8 cellular contexts compared by ENCODE assay signal in the genomic region with DNA sequence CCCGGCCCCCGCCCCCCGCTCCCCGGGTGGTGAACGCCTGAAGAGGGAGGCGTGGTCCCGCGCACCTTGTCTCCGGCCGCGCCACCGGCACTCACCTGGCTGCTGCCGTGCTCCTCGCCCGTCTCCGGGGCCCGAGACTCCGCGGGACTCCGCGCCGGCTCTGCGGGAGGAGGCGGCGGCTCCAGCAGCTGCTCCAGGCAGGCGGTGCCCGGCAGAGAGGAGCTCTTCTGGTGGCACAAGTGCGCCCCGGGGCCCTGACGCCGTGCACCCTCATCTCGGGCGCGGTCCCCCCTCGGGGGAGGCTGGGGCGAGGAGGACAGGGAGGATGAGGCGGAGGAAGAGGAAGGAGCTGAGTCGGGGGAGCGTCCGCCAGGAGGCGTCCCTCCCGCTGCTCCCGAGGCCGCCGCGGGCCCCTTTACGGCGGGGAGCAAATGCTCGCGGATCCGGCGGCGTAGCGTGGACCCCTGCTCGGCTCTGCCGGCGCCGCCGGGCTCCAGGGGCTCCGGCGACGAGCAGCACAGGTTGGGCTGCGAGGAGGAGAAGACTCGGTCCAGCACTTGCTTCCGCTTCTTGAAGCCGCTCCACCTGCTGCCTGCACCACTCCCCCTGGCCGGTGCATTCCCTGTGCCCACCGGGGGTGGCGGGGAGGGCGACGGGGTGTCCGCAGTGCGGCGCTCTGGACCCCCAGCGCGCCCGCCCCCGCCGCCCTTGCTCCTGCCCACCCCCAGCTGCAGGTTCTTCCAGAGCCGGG. TPM values are rescaled to one million over a fixed set of nuclear protein-coding genes. Genes with fewer than 3 reads are reported as not detected.
A peak's percentile ranks its signal among the peaks of the same experiment; 100 is the strongest.
DNase-seq lines count a peak whose midpoint lies in the region; ATAC-seq, FAIRE-seq and TF ChIP-seq lines count a peak whose summit lies in the region.

No MANE protein-coding gene starts in this region.

- H3K27ac ChIP-seq in astrocyte (ENCODE audit: low read depth, low read length), result no peak overlapping the region
- no peak overlapping the region for H3K27ac ChIP-seq in iPS-20b (ENCODE audit: low read length)
- H3K27ac ChIP-seq in skeletal muscle tissue (ENCODE audit: low read depth, low read length), result no peak overlapping the region

- H4K20me1 ChIP-seq in astrocyte (ENCODE audit: insufficient read depth, low read length), result no peaks in the 10 kb centered on the region

- H3K79me2 ChIP-seq in astrocyte (ENCODE audit: insufficient read depth, low read length), result no peaks in the 10 kb centered on the region

- H3K9me3 ChIP-seq in astrocyte (ENCODE audit: insufficient read depth, low read depth, low read length), result no peaks in the 10 kb centered on the region
- no peaks in the 10 kb centered on the region for H3K9me3 ChIP-seq in iPS-20b (ENCODE audit: insufficient read depth, low read depth, low read length)
- H3K9me3 ChIP-seq in skeletal muscle tissue (ENCODE audit: control insufficient read depth in 3 of 3, low read length in 3 of 3), result no peaks in the 10 kb centered on the region

- H3K27me3 ChIP-seq in astrocyte (ENCODE audit: insufficient read depth, low read length), result peaks cover 37% of the 10 kb centered on the region
- peaks cover 50% of the 10 kb centered on the region for H3K27me3 ChIP-seq in iPS-20b (ENCODE audit: insufficient read depth, low read length)
- peaks cover 29 to 55% (median 35%) of the 10 kb centered on the region in 3 donors for H3K27me3 ChIP-seq in skeletal muscle tissue (ENCODE audit: control insufficient read depth in 3 of 3, insufficient read depth in 3 of 3, low read length in 3 of 3)

- H3K9me3 Mint-ChIP-seq in astrocyte (ENCODE audit: unreplicated experiment), result no peaks in the 10 kb centered on the region

- H3K36me3 Mint-ChIP-seq in astrocyte (ENCODE audit: low read depth, unreplicated experiment), result no peaks in the 10 kb centered on the region

- peak; percentile 63 for ATAC-seq in HG02885 (IDR thresholded peaks at IDR 0.05; ENCODE audit: poor library complexity, unreplicated experiment)

- H2AFZ ChIP-seq in astrocyte (ENCODE audit: low read depth, low read length), result peak overlapping the region; percentile 84

- H3K9ac ChIP-seq in astrocyte (ENCODE audit: low read length) (peak overlapping the region; percentile 17), iPS-20b (ENCODE audit: low read depth, low read length) (no peak overlapping the region), skeletal muscle tissue (ENCODE audit: low read depth in 1 of 3, low read length in 3 of 3) (no peak overlapping the region)

- H3K36me3 ChIP-seq in astrocyte (ENCODE audit: insufficient read depth, low read length), result no peaks in the 10 kb centered on the region
- H3K36me3 ChIP-seq in iPS-20b (ENCODE audit: insufficient read depth, low read depth, low read length), result no peaks in the 10 kb centered on the region
- no peaks in the 10 kb centered on the region for H3K36me3 ChIP-seq in skeletal muscle tissue (ENCODE audit: control insufficient read depth in 3 of 3, insufficient read depth in 3 of 3, low read length in 3 of 3)

- peaks cover 20% of the 10 kb centered on the region for H3K4me1 Mint-ChIP-seq in astrocyte (ENCODE audit: low read depth, unreplicated experiment)

- TF ChIP-seq CTCF in AG09309 (IDR thresholded peaks at IDR 0.05; ENCODE audit: control insufficient read depth, insufficient read depth, low read depth, low read length, missing control alignments) (peak; percentile 49), GM12872 (IDR thresholded peaks at IDR 0.05; ENCODE audit: insufficient read depth, low read depth, low read length) (peak; percentile 56), astrocyte (IDR thresholded peaks at IDR 0.05; ENCODE audit: insufficient read depth, low read depth, low read length) (no peak)

- H3K27ac Mint-ChIP-seq in astrocyte (ENCODE audit: unreplicated experiment), result no peak overlapping the region

- DNase-seq in AG09309 (ENCODE audit: low read depth), result no peak
- peak; percentile 55 for DNase-seq in NCI-H510A treated with DMSO at 0.1 percent for 48 hours (lab: John Stamatoyannopoulos, UW)
- DNase-seq in astrocyte (ENCODE audit: low read depth), result peak; percentile 3
- DNase-seq in OCI-M2 (lab: John Stamatoyannopoulos, UW; ENCODE audit: unreplicated experiment), result no peak

- FAIRE-seq in astrocyte (lab: Jason Lieb, UNC), result no peak

- H3K4me3 Mint-ChIP-seq in astrocyte (ENCODE audit: unreplicated experiment), result peak overlapping the region; percentile 77

- H3K4me2 ChIP-seq in astrocyte (ENCODE audit: low read length), result peak overlapping the region; percentile 89

- peak overlapping the region; percentile 47 for H3K4me3 ChIP-seq in AG09309 (ENCODE audit: control insufficient read depth, low read depth, low read length)
- peak overlapping the region; percentile 55 for H3K4me3 ChIP-seq in astrocyte (ENCODE audit: insufficient read depth, low read depth, low read length)
- H3K4me3 ChIP-seq in iPS-20b (ENCODE audit: low read length), result peak overlapping the region; percentile 73
- H3K4me3 ChIP-seq in skeletal muscle tissue (ENCODE audit: low read length in 3 of 3), result peak overlapping the region; percentile 49 to 59 (median 55)

- peaks cover 13% of the 10 kb centered on the region for H3K4me1 ChIP-seq in astrocyte (ENCODE audit: insufficient read depth, low read length)
- H3K4me1 ChIP-seq in iPS-20b (ENCODE audit: insufficient read depth, low read length), result peaks cover 25% of the 10 kb centered on the region
- H3K4me1 ChIP-seq in skeletal muscle tissue (ENCODE audit: control insufficient read depth in 3 of 3, insufficient read depth in 3 of 3, low read length in 3 of 3), result peaks cover 7 to 8% (median 8%) of the 10 kb centered on the region in 3 donors

- H3K27me3 Mint-ChIP-seq in astrocyte (ENCODE audit: low read depth, unreplicated experiment), result peaks cover 13% of the 10 kb centered on the region

RNA-seq across cellular contexts. Expression of a gene that starts 1.0 kb away (rescaled TPM):
- total RNA-seq in astrocyte (40.6 and 45.9 TPM in 2 replicates), skeletal muscle tissue (20.4 TPM)

Comparison
In these comparisons a context has a peak if more than half of its experiments do, and no peak if none do; other contexts are left out.
1. DNase-seq: peak in NCI-H510A treated with DMSO at 0.1 percent for 48 hours (single experiment) and astrocyte (single experiment); none in AG09309 (single experiment) and OCI-M2 (single experiment).
2. Peak in every context shown above with its lines, with median percentiles within 50 percentile points of each other: H3K4me3 ChIP-seq.